ENCODE assay signal across 1 cellular context in the genomic region with DNA sequence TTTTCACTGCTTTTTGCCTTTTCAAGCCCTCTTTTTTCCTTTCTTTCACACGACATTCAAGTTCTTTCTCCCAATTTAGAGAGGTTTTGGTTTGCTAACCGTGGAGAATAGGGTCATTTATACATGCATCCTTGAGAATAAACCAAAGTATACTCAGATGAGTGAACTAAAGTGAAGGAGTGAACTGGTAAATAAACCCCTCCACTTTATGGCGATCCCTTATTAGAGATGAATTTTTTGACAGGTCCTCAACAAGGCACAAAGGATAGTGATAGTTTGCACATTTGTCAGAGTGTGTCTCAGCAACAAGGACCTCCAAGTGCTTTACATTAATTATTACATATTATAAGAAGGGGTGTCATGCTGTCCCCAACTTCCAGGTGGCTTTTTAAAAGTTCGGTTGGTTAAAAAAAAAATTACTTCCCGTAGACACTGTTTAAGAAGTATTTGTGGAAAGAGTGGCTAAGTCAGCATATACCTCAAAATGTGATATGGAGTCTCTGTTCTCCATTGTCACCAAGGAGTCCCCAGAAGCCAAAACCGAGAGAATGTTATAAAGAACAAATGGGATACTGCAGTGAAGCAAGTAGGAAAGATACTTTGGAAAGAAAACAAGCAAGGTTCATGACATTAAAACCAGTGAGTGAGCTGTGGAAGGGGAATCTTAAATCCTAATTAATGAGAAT.
TF ChIP-seq lines count a peak whose summit lies in the region.

No MANE protein-coding gene starts in this region.

TF ChIP-seq in K562, 482 proteins besides CTCF, POLR2A, EP300 and RAD21 (continued from another document and continues in another):
- TF ChIP-seq, protein P1, sequence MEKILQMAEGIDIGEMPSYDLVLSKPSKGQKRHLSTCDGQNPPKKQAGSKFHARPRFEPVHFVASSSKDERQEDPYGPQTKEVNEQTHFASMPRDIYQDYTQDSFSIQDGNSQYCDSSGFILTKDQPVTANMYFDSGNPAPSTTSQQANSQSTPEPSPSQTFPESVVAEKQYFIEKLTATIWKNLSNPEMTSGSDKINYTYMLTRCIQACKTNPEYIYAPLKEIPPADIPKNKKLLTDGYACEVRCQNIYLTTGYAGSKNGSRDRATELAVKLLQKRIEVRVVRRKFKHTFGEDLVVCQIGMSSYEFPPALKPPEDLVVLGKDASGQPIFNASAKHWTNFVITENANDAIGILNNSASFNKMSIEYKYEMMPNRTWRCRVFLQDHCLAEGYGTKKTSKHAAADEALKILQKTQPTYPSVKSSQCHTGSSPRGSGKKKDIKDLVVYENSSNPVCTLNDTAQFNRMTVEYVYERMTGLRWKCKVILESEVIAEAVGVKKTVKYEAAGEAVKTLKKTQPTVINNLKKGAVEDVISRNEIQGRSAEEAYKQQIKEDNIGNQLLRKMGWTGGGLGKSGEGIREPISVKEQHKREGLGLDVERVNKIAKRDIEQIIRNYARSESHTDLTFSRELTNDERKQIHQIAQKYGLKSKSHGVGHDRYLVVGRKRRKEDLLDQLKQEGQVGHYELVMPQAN (IDR thresholded peaks at IDR 0.05; ENCODE audit: borderline replicate concordance): no peak
- TF ChIP-seq ZNF699 (CRISPR knock-in tag; IDR thresholded peaks at IDR 0.05; ENCODE audit: insufficient replicate concordance) (no peak), BRD9 (IDR thresholded peaks at IDR 0.05; ENCODE audit: low read depth, partially characterized antibody) (peak; percentile 23), THRAP3 (IDR thresholded peaks at IDR 0.05; ENCODE audit: borderline replicate concordance) (no peak), SP1 (CRISPR knock-in tag; IDR thresholded peaks at IDR 0.05) (no peak), ZNF354B (CRISPR knock-in tag; IDR thresholded peaks at IDR 0.05) (no peak), ZNF133 (CRISPR knock-in tag; IDR thresholded peaks at IDR 0.05) (no peak), CBFB (CRISPR knock-in tag; IDR thresholded peaks at IDR 0.05) (no peak), HOXB6 (CRISPR knock-in tag; IDR thresholded peaks at IDR 0.05; ENCODE audit: borderline replicate concordance) (no peak), JUND (IDR thresholded peaks at IDR 0.05; ENCODE audit: borderline replicate concordance, low read depth, low read length) (no peak), JUND (tag; IDR thresholded peaks at IDR 0.05; ENCODE audit: borderline replicate concordance, low read depth, low read length) (no peak), ZNF695 (CRISPR knock-in tag; IDR thresholded peaks at IDR 0.05) (no peak), ZNF212 (CRISPR knock-in tag; IDR thresholded peaks at IDR 0.05) (no peak), ATF1 (CRISPR knock-in tag; IDR thresholded peaks at IDR 0.05) (no peak), ATF1 (tag; IDR thresholded peaks at IDR 0.05) (no peak), RHOXF2B (CRISPR knock-in tag; conservative IDR thresholded peaks at IDR 0.05) (no peak), LCOR (CRISPR knock-in tag; IDR thresholded peaks at IDR 0.05) (no peak), CHCHD3 (CRISPR knock-in tag; IDR thresholded peaks at IDR 0.05) (no peak), NRF1 (conservative IDR thresholded peaks at IDR 0.05 in 1 of 2, IDR thresholded peaks at IDR 0.05 in 1 of 2) (0 out of 4 replicates have a peak, but pooled peaks of 1 of the 2 experiments have one; percentile 17), ZNF76 (CRISPR knock-in tag; IDR thresholded peaks at IDR 0.05; ENCODE audit: borderline replicate concordance) (no peak), TCF7L2 (IDR thresholded peaks at IDR 0.05; ENCODE audit: low read depth, low read length) (no peak), RBM39 (optimal IDR thresholded peaks at IDR 0.05; ENCODE audit: low read depth, low read length) (no peak), FOXK2 (conservative IDR thresholded peaks at IDR 0.05 in 1 of 2, IDR thresholded peaks at IDR 0.05 in 1 of 2; ENCODE audit: low read depth in 2 of 2) (peak in 1 of 2 experiments; percentile 23; a peak in 1 of 4 replicates), MBD2 (IDR thresholded peaks at IDR 0.05; ENCODE audit: borderline replicate concordance, low read depth) (no peak), GTF2E2 (tag; IDR thresholded peaks at IDR 0.05) (no peak), TGIF2 (CRISPR knock-in tag; IDR thresholded peaks at IDR 0.05) (no peak), PHF20 (IDR thresholded peaks at IDR 0.05; ENCODE audit: partially characterized antibody) (no peak), RB1 (IDR thresholded peaks at IDR 0.05; ENCODE audit: low read depth) (no peak), MTA1 (IDR thresholded peaks at IDR 0.05; ENCODE audit: borderline replicate concordance) (no peak), POLR2AphosphoS2 (IDR thresholded peaks at IDR 0.05; ENCODE audit: low read length) (no peak)
- TF ChIP-seq, protein P2, sequence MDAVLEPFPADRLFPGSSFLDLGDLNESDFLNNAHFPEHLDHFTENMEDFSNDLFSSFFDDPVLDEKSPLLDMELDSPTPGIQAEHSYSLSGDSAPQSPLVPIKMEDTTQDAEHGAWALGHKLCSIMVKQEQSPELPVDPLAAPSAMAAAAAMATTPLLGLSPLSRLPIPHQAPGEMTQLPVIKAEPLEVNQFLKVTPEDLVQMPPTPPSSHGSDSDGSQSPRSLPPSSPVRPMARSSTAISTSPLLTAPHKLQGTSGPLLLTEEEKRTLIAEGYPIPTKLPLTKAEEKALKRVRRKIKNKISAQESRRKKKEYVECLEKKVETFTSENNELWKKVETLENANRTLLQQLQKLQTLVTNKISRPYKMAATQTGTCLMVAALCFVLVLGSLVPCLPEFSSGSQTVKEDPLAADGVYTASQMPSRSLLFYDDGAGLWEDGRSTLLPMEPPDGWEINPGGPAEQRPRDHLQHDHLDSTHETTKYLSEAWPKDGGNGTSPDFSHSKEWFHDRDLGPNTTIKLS (IDR thresholded peaks at IDR 0.05; ENCODE audit: borderline replicate concordance, low read depth): no peak
- TF ChIP-seq, protein P3, sequence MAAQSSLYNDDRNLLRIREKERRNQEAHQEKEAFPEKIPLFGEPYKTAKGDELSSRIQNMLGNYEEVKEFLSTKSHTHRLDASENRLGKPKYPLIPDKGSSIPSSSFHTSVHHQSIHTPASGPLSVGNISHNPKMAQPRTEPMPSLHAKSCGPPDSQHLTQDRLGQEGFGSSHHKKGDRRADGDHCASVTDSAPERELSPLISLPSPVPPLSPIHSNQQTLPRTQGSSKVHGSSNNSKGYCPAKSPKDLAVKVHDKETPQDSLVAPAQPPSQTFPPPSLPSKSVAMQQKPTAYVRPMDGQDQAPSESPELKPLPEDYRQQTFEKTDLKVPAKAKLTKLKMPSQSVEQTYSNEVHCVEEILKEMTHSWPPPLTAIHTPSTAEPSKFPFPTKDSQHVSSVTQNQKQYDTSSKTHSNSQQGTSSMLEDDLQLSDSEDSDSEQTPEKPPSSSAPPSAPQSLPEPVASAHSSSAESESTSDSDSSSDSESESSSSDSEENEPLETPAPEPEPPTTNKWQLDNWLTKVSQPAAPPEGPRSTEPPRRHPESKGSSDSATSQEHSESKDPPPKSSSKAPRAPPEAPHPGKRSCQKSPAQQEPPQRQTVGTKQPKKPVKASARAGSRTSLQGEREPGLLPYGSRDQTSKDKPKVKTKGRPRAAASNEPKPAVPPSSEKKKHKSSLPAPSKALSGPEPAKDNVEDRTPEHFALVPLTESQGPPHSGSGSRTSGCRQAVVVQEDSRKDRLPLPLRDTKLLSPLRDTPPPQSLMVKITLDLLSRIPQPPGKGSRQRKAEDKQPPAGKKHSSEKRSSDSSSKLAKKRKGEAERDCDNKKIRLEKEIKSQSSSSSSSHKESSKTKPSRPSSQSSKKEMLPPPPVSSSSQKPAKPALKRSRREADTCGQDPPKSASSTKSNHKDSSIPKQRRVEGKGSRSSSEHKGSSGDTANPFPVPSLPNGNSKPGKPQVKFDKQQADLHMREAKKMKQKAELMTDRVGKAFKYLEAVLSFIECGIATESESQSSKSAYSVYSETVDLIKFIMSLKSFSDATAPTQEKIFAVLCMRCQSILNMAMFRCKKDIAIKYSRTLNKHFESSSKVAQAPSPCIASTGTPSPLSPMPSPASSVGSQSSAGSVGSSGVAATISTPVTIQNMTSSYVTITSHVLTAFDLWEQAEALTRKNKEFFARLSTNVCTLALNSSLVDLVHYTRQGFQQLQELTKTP (IDR thresholded peaks at IDR 0.05; ENCODE audit: low read depth in 1 of 2, partially characterized antibody in 2 of 2): peak in 1 of 2 experiments; percentile 78
- TF ChIP-seq, protein P4, sequence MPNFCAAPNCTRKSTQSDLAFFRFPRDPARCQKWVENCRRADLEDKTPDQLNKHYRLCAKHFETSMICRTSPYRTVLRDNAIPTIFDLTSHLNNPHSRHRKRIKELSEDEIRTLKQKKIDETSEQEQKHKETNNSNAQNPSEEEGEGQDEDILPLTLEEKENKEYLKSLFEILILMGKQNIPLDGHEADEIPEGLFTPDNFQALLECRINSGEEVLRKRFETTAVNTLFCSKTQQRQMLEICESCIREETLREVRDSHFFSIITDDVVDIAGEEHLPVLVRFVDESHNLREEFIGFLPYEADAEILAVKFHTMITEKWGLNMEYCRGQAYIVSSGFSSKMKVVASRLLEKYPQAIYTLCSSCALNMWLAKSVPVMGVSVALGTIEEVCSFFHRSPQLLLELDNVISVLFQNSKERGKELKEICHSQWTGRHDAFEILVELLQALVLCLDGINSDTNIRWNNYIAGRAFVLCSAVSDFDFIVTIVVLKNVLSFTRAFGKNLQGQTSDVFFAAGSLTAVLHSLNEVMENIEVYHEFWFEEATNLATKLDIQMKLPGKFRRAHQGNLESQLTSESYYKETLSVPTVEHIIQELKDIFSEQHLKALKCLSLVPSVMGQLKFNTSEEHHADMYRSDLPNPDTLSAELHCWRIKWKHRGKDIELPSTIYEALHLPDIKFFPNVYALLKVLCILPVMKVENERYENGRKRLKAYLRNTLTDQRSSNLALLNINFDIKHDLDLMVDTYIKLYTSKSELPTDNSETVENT (CRISPR knock-in tag; IDR thresholded peaks at IDR 0.05): no peak
- TF ChIP-seq, protein P5, sequence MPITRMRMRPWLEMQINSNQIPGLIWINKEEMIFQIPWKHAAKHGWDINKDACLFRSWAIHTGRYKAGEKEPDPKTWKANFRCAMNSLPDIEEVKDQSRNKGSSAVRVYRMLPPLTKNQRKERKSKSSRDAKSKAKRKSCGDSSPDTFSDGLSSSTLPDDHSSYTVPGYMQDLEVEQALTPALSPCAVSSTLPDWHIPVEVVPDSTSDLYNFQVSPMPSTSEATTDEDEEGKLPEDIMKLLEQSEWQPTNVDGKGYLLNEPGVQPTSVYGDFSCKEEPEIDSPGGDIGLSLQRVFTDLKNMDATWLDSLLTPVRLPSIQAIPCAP (CRISPR knock-in tag; IDR thresholded peaks at IDR 0.05; ENCODE audit: borderline replicate concordance): no peak
- TF ChIP-seq, protein P6, sequence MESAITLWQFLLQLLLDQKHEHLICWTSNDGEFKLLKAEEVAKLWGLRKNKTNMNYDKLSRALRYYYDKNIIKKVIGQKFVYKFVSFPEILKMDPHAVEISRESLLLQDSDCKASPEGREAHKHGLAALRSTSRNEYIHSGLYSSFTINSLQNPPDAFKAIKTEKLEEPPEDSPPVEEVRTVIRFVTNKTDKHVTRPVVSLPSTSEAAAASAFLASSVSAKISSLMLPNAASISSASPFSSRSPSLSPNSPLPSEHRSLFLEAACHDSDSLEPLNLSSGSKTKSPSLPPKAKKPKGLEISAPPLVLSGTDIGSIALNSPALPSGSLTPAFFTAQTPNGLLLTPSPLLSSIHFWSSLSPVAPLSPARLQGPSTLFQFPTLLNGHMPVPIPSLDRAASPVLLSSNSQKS (CRISPR knock-in tag; IDR thresholded peaks at IDR 0.05): no peak
- TF ChIP-seq, protein P7, sequence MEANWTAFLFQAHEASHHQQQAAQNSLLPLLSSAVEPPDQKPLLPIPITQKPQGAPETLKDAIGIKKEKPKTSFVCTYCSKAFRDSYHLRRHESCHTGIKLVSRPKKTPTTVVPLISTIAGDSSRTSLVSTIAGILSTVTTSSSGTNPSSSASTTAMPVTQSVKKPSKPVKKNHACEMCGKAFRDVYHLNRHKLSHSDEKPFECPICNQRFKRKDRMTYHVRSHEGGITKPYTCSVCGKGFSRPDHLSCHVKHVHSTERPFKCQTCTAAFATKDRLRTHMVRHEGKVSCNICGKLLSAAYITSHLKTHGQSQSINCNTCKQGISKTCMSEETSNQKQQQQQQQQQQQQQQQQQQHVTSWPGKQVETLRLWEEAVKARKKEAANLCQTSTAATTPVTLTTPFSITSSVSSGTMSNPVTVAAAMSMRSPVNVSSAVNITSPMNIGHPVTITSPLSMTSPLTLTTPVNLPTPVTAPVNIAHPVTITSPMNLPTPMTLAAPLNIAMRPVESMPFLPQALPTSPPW (CRISPR knock-in tag; IDR thresholded peaks at IDR 0.05): peak; percentile 3; the same call in 1 of the 2 replicates
- TF ChIP-seq, protein P8, sequence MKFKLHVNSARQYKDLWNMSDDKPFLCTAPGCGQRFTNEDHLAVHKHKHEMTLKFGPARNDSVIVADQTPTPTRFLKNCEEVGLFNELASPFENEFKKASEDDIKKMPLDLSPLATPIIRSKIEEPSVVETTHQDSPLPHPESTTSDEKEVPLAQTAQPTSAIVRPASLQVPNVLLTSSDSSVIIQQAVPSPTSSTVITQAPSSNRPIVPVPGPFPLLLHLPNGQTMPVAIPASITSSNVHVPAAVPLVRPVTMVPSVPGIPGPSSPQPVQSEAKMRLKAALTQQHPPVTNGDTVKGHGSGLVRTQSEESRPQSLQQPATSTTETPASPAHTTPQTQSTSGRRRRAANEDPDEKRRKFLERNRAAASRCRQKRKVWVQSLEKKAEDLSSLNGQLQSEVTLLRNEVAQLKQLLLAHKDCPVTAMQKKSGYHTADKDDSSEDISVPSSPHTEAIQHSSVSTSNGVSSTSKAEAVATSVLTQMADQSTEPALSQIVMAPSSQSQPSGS (CRISPR knock-in tag; IDR thresholded peaks at IDR 0.05): no peak
- TF ChIP-seq, protein P9, sequence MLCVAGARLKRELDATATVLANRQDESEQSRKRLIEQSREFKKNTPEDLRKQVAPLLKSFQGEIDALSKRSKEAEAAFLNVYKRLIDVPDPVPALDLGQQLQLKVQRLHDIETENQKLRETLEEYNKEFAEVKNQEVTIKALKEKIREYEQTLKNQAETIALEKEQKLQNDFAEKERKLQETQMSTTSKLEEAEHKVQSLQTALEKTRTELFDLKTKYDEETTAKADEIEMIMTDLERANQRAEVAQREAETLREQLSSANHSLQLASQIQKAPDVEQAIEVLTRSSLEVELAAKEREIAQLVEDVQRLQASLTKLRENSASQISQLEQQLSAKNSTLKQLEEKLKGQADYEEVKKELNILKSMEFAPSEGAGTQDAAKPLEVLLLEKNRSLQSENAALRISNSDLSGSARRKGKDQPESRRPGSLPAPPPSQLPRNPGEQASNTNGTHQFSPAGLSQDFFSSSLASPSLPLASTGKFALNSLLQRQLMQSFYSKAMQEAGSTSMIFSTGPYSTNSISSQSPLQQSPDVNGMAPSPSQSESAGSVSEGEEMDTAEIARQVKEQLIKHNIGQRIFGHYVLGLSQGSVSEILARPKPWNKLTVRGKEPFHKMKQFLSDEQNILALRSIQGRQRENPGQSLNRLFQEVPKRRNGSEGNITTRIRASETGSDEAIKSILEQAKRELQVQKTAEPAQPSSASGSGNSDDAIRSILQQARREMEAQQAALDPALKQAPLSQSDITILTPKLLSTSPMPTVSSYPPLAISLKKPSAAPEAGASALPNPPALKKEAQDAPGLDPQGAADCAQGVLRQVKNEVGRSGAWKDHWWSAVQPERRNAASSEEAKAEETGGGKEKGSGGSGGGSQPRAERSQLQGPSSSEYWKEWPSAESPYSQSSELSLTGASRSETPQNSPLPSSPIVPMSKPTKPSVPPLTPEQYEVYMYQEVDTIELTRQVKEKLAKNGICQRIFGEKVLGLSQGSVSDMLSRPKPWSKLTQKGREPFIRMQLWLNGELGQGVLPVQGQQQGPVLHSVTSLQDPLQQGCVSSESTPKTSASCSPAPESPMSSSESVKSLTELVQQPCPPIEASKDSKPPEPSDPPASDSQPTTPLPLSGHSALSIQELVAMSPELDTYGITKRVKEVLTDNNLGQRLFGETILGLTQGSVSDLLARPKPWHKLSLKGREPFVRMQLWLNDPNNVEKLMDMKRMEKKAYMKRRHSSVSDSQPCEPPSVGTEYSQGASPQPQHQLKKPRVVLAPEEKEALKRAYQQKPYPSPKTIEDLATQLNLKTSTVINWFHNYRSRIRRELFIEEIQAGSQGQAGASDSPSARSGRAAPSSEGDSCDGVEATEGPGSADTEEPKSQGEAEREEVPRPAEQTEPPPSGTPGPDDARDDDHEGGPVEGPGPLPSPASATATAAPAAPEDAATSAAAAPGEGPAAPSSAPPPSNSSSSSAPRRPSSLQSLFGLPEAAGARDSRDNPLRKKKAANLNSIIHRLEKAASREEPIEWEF (CRISPR knock-in tag; IDR thresholded peaks at IDR 0.05): no peak
